In the genomic region with DNA sequence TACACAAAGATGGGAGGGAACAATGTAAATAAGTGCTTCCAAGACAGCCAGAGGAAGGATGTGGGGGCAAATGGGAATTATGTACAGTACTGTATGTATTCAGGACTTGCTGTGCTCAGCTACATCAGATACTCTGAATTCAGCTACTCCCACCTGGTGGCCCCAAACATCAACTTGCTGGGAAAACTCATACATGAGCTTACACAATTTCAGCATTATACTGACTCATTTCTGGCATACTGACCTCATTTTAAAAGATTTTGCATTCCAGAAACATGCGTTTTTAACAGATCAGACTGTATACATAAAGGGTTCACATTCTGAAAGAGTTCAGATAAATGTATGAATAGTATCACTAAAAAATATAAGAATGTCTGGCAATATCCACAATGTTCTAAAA, we compare ENCODE assay signal across 15 cellular contexts. TPM values are rescaled to one million over a fixed set of nuclear protein-coding genes. Genes with fewer than 3 reads are reported as not detected.
DNase-seq lines count a peak whose midpoint lies in the region; ATAC-seq and TF ChIP-seq lines count a peak whose summit lies in the region.
"Had no signal": no experiment of that assay in that cellular context is flagged by ENCODE, and none has a peak within 500 bp of the region (broad histone marks: within the 10 kb centered on the region; RNA-seq: fewer than 3 reads in every experiment).

No MANE protein-coding gene starts in this region.

- 69% methylated on average over 1 of the region's 1 CpG; no CpG with 5 or more reads in 1 of the 2 experiments for WGBS in endodermal cell (ENCODE audit: insufficient coverage in 1 of 2, insufficient read length in 1 of 2), 2 experiments

- H3K9me3 ChIP-seq in Panc1 (ENCODE audit: control insufficient read depth, insufficient read depth, low read depth, low read length): no peaks in the 10 kb centered on the region
- H3K9me3 ChIP-seq in endodermal cell (ENCODE audit: control insufficient read depth, low read length): no peaks in the 10 kb centered on the region
- H3K9me3 ChIP-seq in vagina: no peaks in the 10 kb centered on the region
- H3K9me3 ChIP-seq in left lung: no peaks in the 10 kb centered on the region

- H3K9ac ChIP-seq in endodermal cell (ENCODE audit: extremely low read depth, low read length, poor library complexity, severe bottlenecking): no peak overlapping the region

- intact Hi-C loops in Panc1 (cut with micrococcal nuclease; ENCODE audit: unreplicated experiment) (loop anchor here (5.0 kb wide), 1 partner anchor 88 kb away; no protein-coding TSS in a partner anchor), vagina (cut with DNase I) (no loop called here), left lung (cut with DNase I) (no loop called here)

- BruUV-seq in Panc1 (replicated peaks; lab: Mats Ljungman, UMichigan): no TSS peak

- H3K4me3 ChIP-seq in Panc1 (ENCODE audit: low read depth in 2 of 2, low read length in 2 of 2): no peak overlapping the region
- peak overlapping the region; percentile 59 for H3K4me3 ChIP-seq in endodermal cell (ENCODE audit: low read length)
- H3K4me3 ChIP-seq in vagina: no peak overlapping the region
- H3K4me3 ChIP-seq in left lung: no peak overlapping the region

- no peaks in the 10 kb centered on the region for H3K9me3 Mint-ChIP-seq in endodermal cell
- H3K9me3 Mint-ChIP-seq: stimulated activated naive CD8-positive, alpha-beta T cell treated with anti-CD3 and anti-CD28 coated beads, Interleukin-15, Interleukin-2, amounts not matched to agents 100 ng/mL and 50 ng/mL, for 24 hours had no signal

- H3K36me3 ChIP-seq in Panc1 (ENCODE audit: control insufficient read depth, insufficient read depth, low read length) (no peaks in the 10 kb centered on the region), endodermal cell (ENCODE audit: control insufficient read depth, insufficient read depth, low read length) (no peaks in the 10 kb centered on the region), vagina (no peaks in the 10 kb centered on the region), left lung (no peaks in the 10 kb centered on the region)

- POLR2A ChIA-PET in Panc1 (lab: Charles Lee): no interaction called here

- H3K27me3 Mint-ChIP-seq in endodermal cell (ENCODE audit: insufficient read depth): peaks cover 9% of the 10 kb centered on the region

- no peak for ATAC-seq in Panc1
- ATAC-seq in left lung: no peak
- no peak for ATAC-seq in HG03439 (IDR thresholded peaks at IDR 0.05; ENCODE audit: unreplicated experiment)
- ATAC-seq: left colon had no signal

- peaks cover 3% of the 10 kb centered on the region for H3K36me3 Mint-ChIP-seq in endodermal cell (ENCODE audit: low read depth)

- CTCF ChIA-PET in Panc1 (lab: Charles Lee): interaction anchor here (0.6 to 0.7 kb wide), 2 partner anchors 90 to 521 kb away, joined by 3 read pairs; no protein-coding TSS in a partner anchor

- TF ChIP-seq POLR2A in vagina (IDR thresholded peaks at IDR 0.05): no peak

- DNase-seq in NCI-H2227 (lab: John Stamatoyannopoulos, UW; ENCODE audit: unreplicated experiment) (peak; percentile 27), NCI-H2227 treated with DMSO at 0.1 percent for 48 hours (lab: John Stamatoyannopoulos, UW) (no peak), Panc1 (ENCODE audit: low read depth, low spot score) (no peak), endodermal cell (no peak), renal cortical epithelial cell (ENCODE audit: low read depth) (peak; percentile 43), vagina (ENCODE audit: extremely low spot score in 2 of 2) (no peak), left lung (no peak)
- DNase-seq: activated CD8-positive, alpha-beta memory T cell treated with anti-CD3 and anti-CD28 coated beads, Interleukin-2, amount 50 U/mL, for 48 hours; left colon; NCI-H1436; stimulated activated CD4-positive, alpha-beta T cell treated with anti-CD3 and anti-CD28 coated beads, Interleukin-4, amount 100 ng/mL, for 1 hour had no signal

- H3K4me3 Mint-ChIP-seq in endodermal cell: peak overlapping the region; percentile 84
- H3K4me3 Mint-ChIP-seq: stimulated activated naive CD8-positive, alpha-beta T cell treated with anti-CD3 and anti-CD28 coated beads, Interleukin-15, Interleukin-2, amounts not matched to agents 100 ng/mL and 50 ng/mL, for 24 hours had no signal

- no peaks in the 10 kb centered on the region for H3K27me3 ChIP-seq in Panc1 (ENCODE audit: control insufficient read depth, insufficient read depth, low read length)
- peaks cover 19% of the 10 kb centered on the region for H3K27me3 ChIP-seq in endodermal cell (ENCODE audit: control insufficient read depth, insufficient read depth, low read length, poor library complexity, severe bottlenecking)
- H3K27me3 ChIP-seq in vagina: no peaks in the 10 kb centered on the region
- peaks cover 30 to 76% of the 10 kb centered on the region in 2 donors for H3K27me3 ChIP-seq in left lung

- H3K4me1 Mint-ChIP-seq in endodermal cell: peaks cover 38% of the 10 kb centered on the region

- no peak overlapping the region for H3K27ac ChIP-seq in Panc1 (ENCODE audit: low read length)
- no peak overlapping the region for H3K27ac ChIP-seq in endodermal cell (ENCODE audit: low read depth, low read length)
- no peak overlapping the region for H3K27ac ChIP-seq in vagina
- no peak overlapping the region for H3K27ac ChIP-seq in left lung

- H3K4me1 ChIP-seq in Panc1 (ENCODE audit: control insufficient read depth, insufficient read depth, low read length) (peaks cover 15% of the 10 kb centered on the region), endodermal cell (ENCODE audit: control insufficient read depth, insufficient read depth, low read length) (peaks cover 12% of the 10 kb centered on the region), vagina (peaks cover 19% of the 10 kb centered on the region), left lung (no peaks in the 10 kb centered on the region)

- in situ Hi-C loops in Panc1 (cut with HindIII; ENCODE audit: low pct_unique_long_range_greater_than_20kb, low sequenced_read_pairs): no loop called here

- TF ChIP-seq CTCF in Panc1 (IDR thresholded peaks at IDR 0.05) (peak; percentile 12; the same call in 1 of the 2 replicates), endodermal cell (conservative IDR thresholded peaks at IDR 0.05) (peak; percentile 43), vagina (IDR thresholded peaks at IDR 0.05) (no peak), left lung (IDR thresholded peaks at IDR 0.05) (no peak)

- no peak overlapping the region for H3K27ac Mint-ChIP-seq in endodermal cell
- H3K27ac Mint-ChIP-seq: stimulated activated naive CD8-positive, alpha-beta T cell treated with anti-CD3 and anti-CD28 coated beads, Interleukin-15, Interleukin-2, amounts not matched to agents 100 ng/mL and 50 ng/mL, for 24 hours had no signal

RNA-seq across cellular contexts. Expression of a gene that starts 59.7 kb away (rescaled TPM):
- total RNA-seq in Panc1 (2021; ENCODE audit: unreplicated experiment) (not detected), endodermal cell (not detected), renal cortical epithelial cell (not detected in 2 replicates), vagina (not detected), left lung (not detected)
- not detected for polyA plus RNA-seq in Panc1 (2012; ENCODE audit: insufficient read length)
- polyA plus RNA-seq in endodermal cell (2013, experiment 1 of 2): not detected
- polyA plus RNA-seq in endodermal cell (2013, experiment 2 of 2): not detected
- total RNA-seq: left colon; omental fat pad; T-helper 2 cell treated with Interferon-gamma antibody and Interleukin-4, amounts not matched to agents 100 ng/mL and 5 ng/mL, for 36 hours had no signal

Comparison
In these comparisons a context has a peak if more than half of its experiments do, and no peak if none do; other contexts are left out.
1. DNase-seq: peak in NCI-H2227 (single experiment) and renal cortical epithelial cell (single experiment); none in NCI-H2227 treated with DMSO at 0.1 percent for 48 hours (single experiment), Panc1 (single experiment), endodermal cell (single experiment), vagina (0 of 2) and left lung (0 of 2).
2. CTCF ChIP-seq: peak in Panc1 (single experiment) and endodermal cell (single experiment); none in vagina (0 of 3) and left lung (0 of 2).